Comparison of ENCODE assay signal across 1 cellular context in genomic region chr17:79131701-79132100, GRCh38.
TF ChIP-seq lines count a peak whose summit lies in the region.

No MANE protein-coding gene starts in this region.

TF ChIP-seq in WTC11, 78 proteins besides CTCF, POLR2A, EP300 and RAD21 (continued from another document):
- TF ChIP-seq ETV6 (CRISPR knock-in tag; IDR thresholded peaks at IDR 0.05) (no peak), E2F1 (CRISPR knock-in tag; IDR thresholded peaks at IDR 0.05) (no peak), ZNF512 (CRISPR knock-in tag; IDR thresholded peaks at IDR 0.05; ENCODE audit: borderline replicate concordance) (no peak)
